Comparison of ENCODE assay signal across 1 cellular context in the genomic region with DNA sequence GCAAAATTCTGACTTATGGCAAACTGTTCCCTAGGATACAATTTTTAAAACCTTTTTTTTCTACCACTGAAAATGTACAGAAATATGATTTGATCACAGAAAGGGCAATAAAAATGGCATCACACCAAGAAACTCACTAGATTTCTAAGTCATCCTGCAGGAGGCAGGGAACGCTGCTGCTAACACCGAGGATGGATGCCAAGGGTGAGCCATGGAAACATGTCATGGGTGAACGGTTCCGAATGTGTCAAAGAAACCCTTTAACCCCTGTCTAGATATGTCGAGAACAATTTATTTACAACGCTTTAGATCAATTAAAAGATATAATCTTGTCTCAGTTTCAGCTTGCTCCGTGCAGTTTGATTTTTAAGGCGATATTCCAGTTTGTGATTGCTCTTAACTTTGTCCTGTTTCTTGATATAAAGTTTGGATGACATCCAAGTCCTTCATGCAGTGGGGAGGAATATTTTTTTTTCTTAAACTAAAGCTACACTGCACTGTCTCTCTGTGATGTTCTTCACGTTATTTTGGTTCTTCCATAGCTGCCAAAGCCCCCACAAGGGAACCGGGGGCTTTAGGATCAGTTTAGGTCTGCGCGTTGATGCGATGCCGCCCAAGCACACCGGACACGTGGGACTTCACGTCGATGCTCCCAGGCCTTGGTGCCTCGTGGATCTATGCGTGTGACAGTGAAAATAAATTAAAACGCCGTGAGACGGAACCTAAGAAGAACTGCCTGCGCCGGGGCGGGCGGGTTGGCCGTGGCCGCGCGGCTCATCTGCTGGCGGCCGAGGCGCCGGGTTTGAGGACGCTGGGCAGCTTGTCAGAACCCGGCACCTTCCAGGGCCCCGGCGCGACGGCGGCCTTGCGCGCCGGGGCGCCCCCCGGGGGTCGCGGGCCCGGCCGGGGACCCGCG.
TF ChIP-seq lines count a peak whose summit lies in the region.

No MANE protein-coding gene starts in this region.

TF ChIP-seq in K562, 482 proteins besides CTCF, POLR2A, EP300 and RAD21 (continued from another document and continues in another):
- TF ChIP-seq, protein P1, sequence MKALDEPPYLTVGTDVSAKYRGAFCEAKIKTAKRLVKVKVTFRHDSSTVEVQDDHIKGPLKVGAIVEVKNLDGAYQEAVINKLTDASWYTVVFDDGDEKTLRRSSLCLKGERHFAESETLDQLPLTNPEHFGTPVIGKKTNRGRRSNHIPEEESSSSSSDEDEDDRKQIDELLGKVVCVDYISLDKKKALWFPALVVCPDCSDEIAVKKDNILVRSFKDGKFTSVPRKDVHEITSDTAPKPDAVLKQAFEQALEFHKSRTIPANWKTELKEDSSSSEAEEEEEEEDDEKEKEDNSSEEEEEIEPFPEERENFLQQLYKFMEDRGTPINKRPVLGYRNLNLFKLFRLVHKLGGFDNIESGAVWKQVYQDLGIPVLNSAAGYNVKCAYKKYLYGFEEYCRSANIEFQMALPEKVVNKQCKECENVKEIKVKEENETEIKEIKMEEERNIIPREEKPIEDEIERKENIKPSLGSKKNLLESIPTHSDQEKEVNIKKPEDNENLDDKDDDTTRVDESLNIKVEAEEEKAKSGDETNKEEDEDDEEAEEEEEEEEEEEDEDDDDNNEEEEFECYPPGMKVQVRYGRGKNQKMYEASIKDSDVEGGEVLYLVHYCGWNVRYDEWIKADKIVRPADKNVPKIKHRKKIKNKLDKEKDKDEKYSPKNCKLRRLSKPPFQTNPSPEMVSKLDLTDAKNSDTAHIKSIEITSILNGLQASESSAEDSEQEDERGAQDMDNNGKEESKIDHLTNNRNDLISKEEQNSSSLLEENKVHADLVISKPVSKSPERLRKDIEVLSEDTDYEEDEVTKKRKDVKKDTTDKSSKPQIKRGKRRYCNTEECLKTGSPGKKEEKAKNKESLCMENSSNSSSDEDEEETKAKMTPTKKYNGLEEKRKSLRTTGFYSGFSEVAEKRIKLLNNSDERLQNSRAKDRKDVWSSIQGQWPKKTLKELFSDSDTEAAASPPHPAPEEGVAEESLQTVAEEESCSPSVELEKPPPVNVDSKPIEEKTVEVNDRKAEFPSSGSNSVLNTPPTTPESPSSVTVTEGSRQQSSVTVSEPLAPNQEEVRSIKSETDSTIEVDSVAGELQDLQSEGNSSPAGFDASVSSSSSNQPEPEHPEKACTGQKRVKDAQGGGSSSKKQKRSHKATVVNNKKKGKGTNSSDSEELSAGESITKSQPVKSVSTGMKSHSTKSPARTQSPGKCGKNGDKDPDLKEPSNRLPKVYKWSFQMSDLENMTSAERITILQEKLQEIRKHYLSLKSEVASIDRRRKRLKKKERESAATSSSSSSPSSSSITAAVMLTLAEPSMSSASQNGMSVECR (CRISPR knock-in tag; IDR thresholded peaks at IDR 0.05), result no peak
- TF ChIP-seq ZFX (CRISPR knock-in tag; IDR thresholded peaks at IDR 0.05) (peak; percentile 36; the same call in 1 of the 2 replicates), MEIS2 (IDR thresholded peaks at IDR 0.05; ENCODE audit: partially characterized antibody) (peak; percentile 28), NR3C1 (CRISPR knock-in tag; IDR thresholded peaks at IDR 0.05) (peak; percentile 54; the same call in 1 of the 2 replicates), TAF1 (IDR thresholded peaks at IDR 0.05; ENCODE audit: control insufficient read depth, extremely low read depth, insufficient read depth, low read length, severe bottlenecking) (peak; percentile 5), HDAC2 (IDR thresholded peaks at IDR 0.05) (no peak), ZNF583 (CRISPR knock-in tag; IDR thresholded peaks at IDR 0.05) (0 out of 2 replicates have a peak, but pooled peaks have one; percentile 28), ZNF133 (CRISPR knock-in tag; IDR thresholded peaks at IDR 0.05) (no peak), ASH1L (IDR thresholded peaks at IDR 0.05; ENCODE audit: borderline replicate concordance, low read depth, partially characterized antibody) (peak; percentile 46), TRIM24 (IDR thresholded peaks at IDR 0.05) (0 out of 4 replicates have a peak, but pooled peaks of 1 of the 2 experiments have one; percentile 10), HCFC1 (IDR thresholded peaks at IDR 0.05; ENCODE audit: low read depth, low read length) (no peak), FOXM1 (IDR thresholded peaks at IDR 0.05; ENCODE audit: low read depth) (no peak), FOXM1 (CRISPR knock-in tag; IDR thresholded peaks at IDR 0.05; ENCODE audit: low read depth) (0 out of 2 replicates have a peak, but pooled peaks have one; percentile 49), CUX1 (CRISPR knock-in tag; IDR thresholded peaks at IDR 0.05) (no peak), ZNF655 (CRISPR knock-in tag; IDR thresholded peaks at IDR 0.05) (no peak)
- TF ChIP-seq, protein P2, sequence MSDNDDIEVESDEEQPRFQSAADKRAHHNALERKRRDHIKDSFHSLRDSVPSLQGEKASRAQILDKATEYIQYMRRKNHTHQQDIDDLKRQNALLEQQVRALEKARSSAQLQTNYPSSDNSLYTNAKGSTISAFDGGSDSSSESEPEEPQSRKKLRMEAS (CRISPR knock-in tag; IDR thresholded peaks at IDR 0.05), result peak; percentile 81
- TF ChIP-seq, protein P3, sequence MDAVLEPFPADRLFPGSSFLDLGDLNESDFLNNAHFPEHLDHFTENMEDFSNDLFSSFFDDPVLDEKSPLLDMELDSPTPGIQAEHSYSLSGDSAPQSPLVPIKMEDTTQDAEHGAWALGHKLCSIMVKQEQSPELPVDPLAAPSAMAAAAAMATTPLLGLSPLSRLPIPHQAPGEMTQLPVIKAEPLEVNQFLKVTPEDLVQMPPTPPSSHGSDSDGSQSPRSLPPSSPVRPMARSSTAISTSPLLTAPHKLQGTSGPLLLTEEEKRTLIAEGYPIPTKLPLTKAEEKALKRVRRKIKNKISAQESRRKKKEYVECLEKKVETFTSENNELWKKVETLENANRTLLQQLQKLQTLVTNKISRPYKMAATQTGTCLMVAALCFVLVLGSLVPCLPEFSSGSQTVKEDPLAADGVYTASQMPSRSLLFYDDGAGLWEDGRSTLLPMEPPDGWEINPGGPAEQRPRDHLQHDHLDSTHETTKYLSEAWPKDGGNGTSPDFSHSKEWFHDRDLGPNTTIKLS (IDR thresholded peaks at IDR 0.05; ENCODE audit: borderline replicate concordance, low read depth), result peak; percentile 47; the same call in 1 of the 2 replicates
- TF ChIP-seq, protein P4, sequence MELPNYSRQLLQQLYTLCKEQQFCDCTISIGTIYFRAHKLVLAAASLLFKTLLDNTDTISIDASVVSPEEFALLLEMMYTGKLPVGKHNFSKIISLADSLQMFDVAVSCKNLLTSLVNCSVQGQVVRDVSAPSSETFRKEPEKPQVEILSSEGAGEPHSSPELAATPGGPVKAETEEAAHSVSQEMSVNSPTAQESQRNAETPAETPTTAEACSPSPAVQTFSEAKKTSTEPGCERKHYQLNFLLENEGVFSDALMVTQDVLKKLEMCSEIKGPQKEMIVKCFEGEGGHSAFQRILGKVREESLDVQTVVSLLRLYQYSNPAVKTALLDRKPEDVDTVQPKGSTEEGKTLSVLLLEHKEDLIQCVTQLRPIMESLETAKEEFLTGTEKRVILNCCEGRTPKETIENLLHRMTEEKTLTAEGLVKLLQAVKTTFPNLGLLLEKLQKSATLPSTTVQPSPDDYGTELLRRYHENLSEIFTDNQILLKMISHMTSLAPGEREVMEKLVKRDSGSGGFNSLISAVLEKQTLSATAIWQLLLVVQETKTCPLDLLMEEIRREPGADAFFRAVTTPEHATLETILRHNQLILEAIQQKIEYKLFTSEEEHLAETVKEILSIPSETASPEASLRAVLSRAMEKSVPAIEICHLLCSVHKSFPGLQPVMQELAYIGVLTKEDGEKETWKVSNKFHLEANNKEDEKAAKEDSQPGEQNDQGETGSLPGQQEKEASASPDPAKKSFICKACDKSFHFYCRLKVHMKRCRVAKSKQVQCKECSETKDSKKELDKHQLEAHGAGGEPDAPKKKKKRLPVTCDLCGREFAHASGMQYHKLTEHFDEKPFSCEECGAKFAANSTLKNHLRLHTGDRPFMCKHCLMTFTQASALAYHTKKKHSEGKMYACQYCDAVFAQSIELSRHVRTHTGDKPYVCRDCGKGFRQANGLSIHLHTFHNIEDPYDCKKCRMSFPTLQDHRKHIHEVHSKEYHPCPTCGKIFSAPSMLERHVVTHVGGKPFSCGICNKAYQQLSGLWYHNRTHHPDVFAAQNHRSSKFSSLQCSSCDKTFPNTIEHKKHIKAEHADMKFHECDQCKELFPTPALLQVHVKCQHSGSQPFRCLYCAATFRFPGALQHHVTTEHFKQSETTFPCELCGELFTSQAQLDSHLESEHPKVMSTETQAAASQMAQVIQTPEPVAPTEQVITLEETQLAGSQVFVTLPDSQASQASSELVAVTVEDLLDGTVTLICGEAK (IDR thresholded peaks at IDR 0.05), result peak; percentile 51; the same call in 1 of the 2 replicates
- TF ChIP-seq, protein P4 (CRISPR knock-in tag; IDR thresholded peaks at IDR 0.05), result no peak
- TF ChIP-seq, protein P5, sequence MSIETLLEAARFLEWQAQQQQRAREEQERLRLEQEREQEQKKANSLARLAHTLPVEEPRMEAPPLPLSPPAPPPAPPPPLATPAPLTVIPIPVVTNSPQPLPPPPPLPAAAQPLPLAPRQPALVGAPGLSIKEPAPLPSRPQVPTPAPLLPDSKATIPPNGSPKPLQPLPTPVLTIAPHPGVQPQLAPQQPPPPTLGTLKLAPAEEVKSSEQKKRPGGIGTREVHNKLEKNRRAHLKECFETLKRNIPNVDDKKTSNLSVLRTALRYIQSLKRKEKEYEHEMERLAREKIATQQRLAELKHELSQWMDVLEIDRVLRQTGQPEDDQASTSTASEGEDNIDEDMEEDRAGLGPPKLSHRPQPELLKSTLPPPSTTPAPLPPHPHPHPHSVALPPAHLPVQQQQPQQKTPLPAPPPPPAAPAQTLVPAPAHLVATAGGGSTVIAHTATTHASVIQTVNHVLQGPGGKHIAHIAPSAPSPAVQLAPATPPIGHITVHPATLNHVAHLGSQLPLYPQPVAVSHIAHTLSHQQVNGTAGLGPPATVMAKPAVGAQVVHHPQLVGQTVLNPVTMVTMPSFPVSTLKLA (conservative IDR thresholded peaks at IDR 0.05), result peak; percentile 25 to 37; a peak in 3 of 4 replicates
